In genomic region chr2:87217741-87218410, GRCh38 we compare ENCODE assay signal across 8 cellular contexts.
DNase-seq lines count a peak whose midpoint lies in the region; ATAC-seq and TF ChIP-seq lines count a peak whose summit lies in the region.
"Not testable (repeated sequence)": the region's sequence is repeated elsewhere in the genome, so short reads cannot be mapped to it uniquely, and the experiment has no call there.

No MANE protein-coding gene starts in this region.

- H3K9ac ChIP-seq in endodermal cell (ENCODE audit: extremely low read depth, low read length, poor library complexity, severe bottlenecking): not testable (repeated sequence)

- H3F3A ChIP-seq in DOHH2 (ENCODE audit: control insufficient read depth, insufficient read depth): not testable (repeated sequence)

- not testable (repeated sequence) for H3K4me1 Mint-ChIP-seq in activated T-helper 17 cell treated with anti-CD3 and anti-CD28 coated beads, Interleukin-2, amount 50 U/mL, for 72 hours; endodermal cell

- intact Hi-C loops in lower lobe of right lung (cut with DNase I): not testable (repeated sequence)

- H3K9me3 ChIP-seq in DOHH2 (ENCODE audit: control insufficient read depth, insufficient read depth, low read length); endodermal cell (ENCODE audit: control insufficient read depth, low read length); lower lobe of right lung; thoracic aorta: not testable (repeated sequence)

- not testable (repeated sequence) for H3K4me1 ChIP-seq in DOHH2 (ENCODE audit: control insufficient read depth, low read length); endodermal cell (ENCODE audit: control insufficient read depth, insufficient read depth, low read length); lower lobe of right lung; thoracic aorta (ENCODE audit: control insufficient read depth in 1 of 2, low read depth in 2 of 2)

- H3K27ac ChIP-seq in DOHH2 (ENCODE audit: low read depth, low read length); endodermal cell (ENCODE audit: low read depth, low read length); lower lobe of right lung; thoracic aorta: not testable (repeated sequence)

- DNase-seq in endodermal cell: peak; percentile 43
- not testable (repeated sequence) for DNase-seq in lower lobe of right lung; thoracic aorta (ENCODE audit: low spot score)
- peak; percentile 39 to 56 for DNase-seq in stimulated activated CD4-positive, alpha-beta T cell treated with anti-CD3 and anti-CD28 coated beads, Interleukin-1b, Interleukin-23, amount 100 ng/mL, for 4 hours (ENCODE audit: low read depth in 2 of 2)

- H3K36me3 Mint-ChIP-seq in activated T-helper 17 cell treated with anti-CD3 and anti-CD28 coated beads, Interleukin-2, amount 50 U/mL, for 72 hours (ENCODE audit: low read depth); endodermal cell (ENCODE audit: low read depth): not testable (repeated sequence)

- not testable (repeated sequence) for H3K4me3 ChIP-seq in DOHH2 (ENCODE audit: low read length); endodermal cell (ENCODE audit: low read length); lower lobe of right lung; thoracic aorta

- not testable (repeated sequence) for H4K20me1 ChIP-seq in DOHH2 (ENCODE audit: control insufficient read depth, insufficient read depth, low read depth, low read length)

- not testable (repeated sequence) for H3K4me2 ChIP-seq in DOHH2 (ENCODE audit: low read length)

- TF ChIP-seq CTCF in DOHH2 (IDR thresholded peaks at IDR 0.05; ENCODE audit: low read depth, low read length, poor library complexity, severe bottlenecking) (peak; percentile 29), lower lobe of right lung (IDR thresholded peaks at IDR 0.05) (peak; percentile 54)
- TF ChIP-seq CTCF in endodermal cell (conservative IDR thresholded peaks at IDR 0.05); thoracic aorta (IDR thresholded peaks at IDR 0.05): not testable (repeated sequence)

- WGBS in endodermal cell (ENCODE audit: insufficient coverage in 1 of 2, insufficient read length in 1 of 2), 2 experiments: 17% methylated on average over 2 of the region's 21 CpGs; no CpG with 5 or more reads in 1 of the 2 experiments

- H3K36me3 ChIP-seq in DOHH2 (ENCODE audit: control insufficient read depth, low read length); endodermal cell (ENCODE audit: control insufficient read depth, insufficient read depth, low read length); lower lobe of right lung; thoracic aorta: not testable (repeated sequence)

- peak; percentile 62 for ATAC-seq in HG03342 (IDR thresholded peaks at IDR 0.05; ENCODE audit: unreplicated experiment)
- peak; percentile 91 to 95 for ATAC-seq in activated CD4-positive, CD25-positive, alpha-beta regulatory T cell treated with anti-CD3 and anti-CD28 coated beads, Interleukin-2, amount 50 U/mL, for 24 hours
- ATAC-seq in activated T-helper 17 cell treated with anti-CD3 and anti-CD28 coated beads, Interleukin-2, amount 50 U/mL, for 72 hours (replicated peaks): peak; percentile 89
- peak; percentile 89 to 93 for ATAC-seq in lower lobe of right lung
- ATAC-seq in thoracic aorta (ENCODE audit: insufficient number of reproducible peaks, low FRiP score, low read depth): peak; percentile 72

- H3K27ac Mint-ChIP-seq in activated T-helper 17 cell treated with anti-CD3 and anti-CD28 coated beads, Interleukin-2, amount 50 U/mL, for 72 hours; endodermal cell: not testable (repeated sequence)

- H3K27me3 ChIP-seq in DOHH2 (ENCODE audit: control insufficient read depth, low read length); endodermal cell (ENCODE audit: control insufficient read depth, insufficient read depth, low read length, poor library complexity, severe bottlenecking); lower lobe of right lung (ENCODE audit: low read depth); thoracic aorta (replicated peaks; ENCODE audit: insufficient read depth): not testable (repeated sequence)

- not testable (repeated sequence) for H3K27me3 Mint-ChIP-seq in activated T-helper 17 cell treated with anti-CD3 and anti-CD28 coated beads, Interleukin-2, amount 50 U/mL, for 72 hours; endodermal cell (ENCODE audit: insufficient read depth)

- not testable (repeated sequence) for H3K9me2 ChIP-seq in DOHH2 (replicated peaks; ENCODE audit: control insufficient read depth, low read length)

- H3K4me3 Mint-ChIP-seq in activated T-helper 17 cell treated with anti-CD3 and anti-CD28 coated beads, Interleukin-2, amount 50 U/mL, for 72 hours; endodermal cell: not testable (repeated sequence)

- not testable (repeated sequence) for H3K79me2 ChIP-seq in DOHH2 (ENCODE audit: control insufficient read depth, low read length)

- not testable (repeated sequence) for H3K9me3 Mint-ChIP-seq in activated T-helper 17 cell treated with anti-CD3 and anti-CD28 coated beads, Interleukin-2, amount 50 U/mL, for 72 hours; endodermal cell
